Comparison of ENCODE assay signal across 2 cellular contexts in the genomic region with DNA sequence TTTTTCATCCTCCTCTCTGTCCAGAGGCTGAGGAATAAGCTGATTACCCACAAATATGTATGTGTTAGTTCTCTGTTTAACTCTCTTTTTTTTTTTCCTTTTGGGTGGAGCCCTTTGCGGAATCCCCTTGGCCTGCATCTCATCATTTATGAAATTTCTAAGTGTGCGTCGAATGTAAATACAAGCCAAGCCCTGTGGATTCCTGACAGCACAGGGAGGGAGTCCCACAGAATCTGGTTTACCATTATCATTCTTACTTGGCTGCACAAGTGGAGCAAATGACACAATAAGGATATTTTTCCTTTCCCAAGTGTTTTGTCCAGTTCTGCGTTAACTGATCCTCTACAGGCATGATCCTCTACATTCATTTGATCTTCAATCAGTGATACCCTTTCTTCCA.
TF ChIP-seq lines count a peak whose summit lies in the region.

No MANE protein-coding gene starts in this region.

TF ChIP-seq in IMR-90, 13 proteins besides CTCF, POLR2A, EP300 and RAD21:
- no peak for TF ChIP-seq BHLHE40 (IDR thresholded peaks at IDR 0.05; ENCODE audit: low read depth, low read length)
- TF ChIP-seq, protein P1, sequence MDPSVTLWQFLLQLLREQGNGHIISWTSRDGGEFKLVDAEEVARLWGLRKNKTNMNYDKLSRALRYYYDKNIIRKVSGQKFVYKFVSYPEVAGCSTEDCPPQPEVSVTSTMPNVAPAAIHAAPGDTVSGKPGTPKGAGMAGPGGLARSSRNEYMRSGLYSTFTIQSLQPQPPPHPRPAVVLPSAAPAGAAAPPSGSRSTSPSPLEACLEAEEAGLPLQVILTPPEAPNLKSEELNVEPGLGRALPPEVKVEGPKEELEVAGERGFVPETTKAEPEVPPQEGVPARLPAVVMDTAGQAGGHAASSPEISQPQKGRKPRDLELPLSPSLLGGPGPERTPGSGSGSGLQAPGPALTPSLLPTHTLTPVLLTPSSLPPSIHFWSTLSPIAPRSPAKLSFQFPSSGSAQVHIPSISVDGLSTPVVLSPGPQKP (IDR thresholded peaks at IDR 0.05; ENCODE audit: borderline replicate concordance, low read depth, low read length): no peak
- TF ChIP-seq, protein P2, sequence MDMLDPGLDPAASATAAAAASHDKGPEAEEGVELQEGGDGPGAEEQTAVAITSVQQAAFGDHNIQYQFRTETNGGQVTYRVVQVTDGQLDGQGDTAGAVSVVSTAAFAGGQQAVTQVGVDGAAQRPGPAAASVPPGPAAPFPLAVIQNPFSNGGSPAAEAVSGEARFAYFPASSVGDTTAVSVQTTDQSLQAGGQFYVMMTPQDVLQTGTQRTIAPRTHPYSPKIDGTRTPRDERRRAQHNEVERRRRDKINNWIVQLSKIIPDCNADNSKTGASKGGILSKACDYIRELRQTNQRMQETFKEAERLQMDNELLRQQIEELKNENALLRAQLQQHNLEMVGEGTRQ (IDR thresholded peaks at IDR 0.05; ENCODE audit: low read depth, low read length): no peak
- no peak for TF ChIP-seq MAZ (IDR thresholded peaks at IDR 0.05; ENCODE audit: borderline replicate concordance, low read depth, low read length)
- no peak for TF ChIP-seq SMC3 (IDR thresholded peaks at IDR 0.05; ENCODE audit: low read depth, low read length)
- TF ChIP-seq FOS (IDR thresholded peaks at IDR 0.05; ENCODE audit: low read depth, low read length): no peak
- TF ChIP-seq RCOR1 (IDR thresholded peaks at IDR 0.05; ENCODE audit: insufficient replicate concordance, low read length): no peak
- TF ChIP-seq NFE2L2 (IDR thresholded peaks at IDR 0.05; ENCODE audit: low read depth, low read length): no peak
- TF ChIP-seq CEBPB (IDR thresholded peaks at IDR 0.05; ENCODE audit: low read depth, low read length): no peak
- no peak for TF ChIP-seq MXI1 (IDR thresholded peaks at IDR 0.05; ENCODE audit: borderline replicate concordance, low read depth, low read length)
- TF ChIP-seq MAFK (IDR thresholded peaks at IDR 0.05; ENCODE audit: low read depth, low read length): no peak
- TF ChIP-seq RFX5 (IDR thresholded peaks at IDR 0.05; ENCODE audit: low read depth, low read length): no peak
- no peak for TF ChIP-seq CHD1 (IDR thresholded peaks at IDR 0.05; ENCODE audit: low read depth, low read length)

TF ChIP-seq in GM12891, 5 proteins besides CTCF, POLR2A, EP300 and RAD21:
- TF ChIP-seq PAX5 (IDR thresholded peaks at IDR 0.05; ENCODE audit: insufficient read depth, low read length, severe bottlenecking) (no peak), POU2F2 (IDR thresholded peaks at IDR 0.05; ENCODE audit: low read depth, low read length) (no peak), POLR2AphosphoS5 (IDR thresholded peaks at IDR 0.05; ENCODE audit: low read depth, low read length) (no peak), SPI1 (IDR thresholded peaks at IDR 0.05; ENCODE audit: low read depth, low read length) (no peak), TAF1 (IDR thresholded peaks at IDR 0.05; ENCODE audit: low read depth, low read length) (no peak)
